In genomic region chr4:3226467-3226866, GRCh38 we compare ENCODE assay signal across 15 cellular contexts. TPM values are rescaled to one million over a fixed set of nuclear protein-coding genes. Genes with fewer than 3 reads are reported as not detected.
A peak's percentile ranks its signal among the peaks of the same experiment; 100 is the strongest.
DNase-seq lines count a peak whose midpoint lies in the region; ATAC-seq and TF ChIP-seq lines count a peak whose summit lies in the region.
"Had no signal": no experiment of that assay in that cellular context is flagged by ENCODE, and none has a peak within 500 bp of the region (broad histone marks: within the 10 kb centered on the region; RNA-seq: fewer than 3 reads in every experiment).

No MANE protein-coding gene starts in this region.

- H3K27me3 ChIP-seq in left ventricle myocardium inferior (ENCODE audit: low read depth) = no peaks in the 10 kb centered on the region
- H3K27me3 ChIP-seq: BE2C had no signal

- TF ChIP-seq CTCF in RWPE1 (conservative IDR thresholded peaks at IDR 0.05; ENCODE audit: low read depth) (no peak), left ventricle myocardium inferior (IDR thresholded peaks at IDR 0.05; ENCODE audit: borderline replicate concordance) (no peak)

- peaks cover 57% of the 10 kb centered on the region for H3K36me3 Mint-ChIP-seq in activated CD4-positive, alpha-beta memory T cell treated with anti-CD3 and anti-CD28 coated beads, Interleukin-2, amount 10 ng/mL, durations not matched to agents 7 days and 5 days (ENCODE audit: low read depth)

- ATAC-seq in HG03025 (IDR thresholded peaks at IDR 0.05; ENCODE audit: low FRiP score, unreplicated experiment) = no peak

- CTCF ChIA-PET in RWPE1 (lab: Yijun Ruan, JAX) = no interaction called here
- CTCF ChIA-PET in activated CD4-positive, alpha-beta memory T cell treated with anti-CD3 and anti-CD28 coated beads, Interleukin-2, amount 10 ng/mL, durations not matched to agents 7 days and 5 days (lab: Charles Lee) = interaction anchor here (1.5 kb wide), 1 partner anchor 18 kb away, joined by 3 read pairs; no protein-coding TSS in a partner anchor

- H3K9me3 ChIP-seq in left ventricle myocardium inferior (replicated peaks) = no peaks in the 10 kb centered on the region
- H3K9me3 ChIP-seq: BE2C had no signal

- DNase-seq in COLO668 (lab: John Stamatoyannopoulos, UW; ENCODE audit: unreplicated experiment) (peak; percentile 43), RWPE1 (ENCODE audit: low spot score) (no peak), left ventricle myocardium inferior (no peak), pons (ENCODE audit: low spot score) (peak; percentile 66), DMS153 treated with DMSO at 0.1 percent for 48 hours (lab: John Stamatoyannopoulos, UW; ENCODE audit: unreplicated experiment) (no peak), DMS114 treated with DMSO at 0.1 percent for 48 hours (lab: John Stamatoyannopoulos, UW; ENCODE audit: unreplicated experiment) (no peak)
- no peak for DNase-seq in activated CD4-positive, alpha-beta memory T cell treated with anti-CD3 and anti-CD28 coated beads, Interleukin-2, amount 10 ng/mL, durations not matched to agents 7 days and 5 days
- DNase-seq: activated CD4-positive, alpha-beta T cell treated with anti-CD3 and anti-CD28 coated beads, Interleukin-2, amount 50 U/mL, for 4 hours; activated gamma-delta T cell; BE2C; IMR-90; NCI-H187 treated with DMSO at 0.1 percent for 48 hours had no signal

- 0 out of 2 replicates have a peak overlapping the region, but pooled peaks have one; percentile 15 for H3K27ac ChIP-seq in RWPE1
- peak overlapping the region; percentile 71 for H3K27ac ChIP-seq in left ventricle myocardium inferior (replicated peaks)

- POLR2A ChIA-PET in RWPE1 (lab: Yijun Ruan, JAX; ENCODE audit: low non-redundant PET) = no interaction called here
- POLR2A ChIA-PET in activated CD4-positive, alpha-beta memory T cell treated with anti-CD3 and anti-CD28 coated beads, Interleukin-2, amount 10 ng/mL, durations not matched to agents 7 days and 5 days (lab: Charles Lee) = interaction anchor here (2.0 kb wide), 1 partner anchor 24 kb away, joined by 7 read pairs; no protein-coding TSS in a partner anchor

- H3K36me3 ChIP-seq in left ventricle myocardium inferior = peaks cover 86% of the 10 kb centered on the region

- peaks cover 7% of the 10 kb centered on the region for H3K9me3 Mint-ChIP-seq in activated CD4-positive, alpha-beta memory T cell treated with anti-CD3 and anti-CD28 coated beads, Interleukin-2, amount 10 ng/mL, durations not matched to agents 7 days and 5 days
- H3K9me3 Mint-ChIP-seq: nephron; T-helper 1 cell treated with Interleukin-12 subunit alpha and Interleukin-12 subunit beta and Interleukin-4 antibody, amounts not matched to agents 30 μg/mL and 1 μg/mL, for 36 hours had no signal

- H3K27ac Mint-ChIP-seq in activated CD4-positive, alpha-beta memory T cell treated with anti-CD3 and anti-CD28 coated beads, Interleukin-2, amount 10 ng/mL, durations not matched to agents 7 days and 5 days = no peak overlapping the region
- H3K27ac Mint-ChIP-seq: nephron; T-helper 1 cell treated with Interleukin-12 subunit alpha and Interleukin-12 subunit beta and Interleukin-4 antibody, amounts not matched to agents 30 μg/mL and 1 μg/mL, for 36 hours had no signal

- intact Hi-C loops in left ventricle myocardium inferior (cut with micrococcal nuclease) = no loop called here

- peaks cover 10% of the 10 kb centered on the region for H3K4me1 ChIP-seq in left ventricle myocardium inferior
- H3K4me1 ChIP-seq: BE2C had no signal

- no peaks in the 10 kb centered on the region for H3K27me3 Mint-ChIP-seq in activated CD4-positive, alpha-beta memory T cell treated with anti-CD3 and anti-CD28 coated beads, Interleukin-2, amount 10 ng/mL, durations not matched to agents 7 days and 5 days

- no peak overlapping the region for H3K4me3 ChIP-seq in left ventricle myocardium inferior

- H3K4me3 Mint-ChIP-seq in activated CD4-positive, alpha-beta memory T cell treated with anti-CD3 and anti-CD28 coated beads, Interleukin-2, amount 10 ng/mL, durations not matched to agents 7 days and 5 days = no peak overlapping the region
- H3K4me3 Mint-ChIP-seq: nephron; T-helper 1 cell treated with Interleukin-12 subunit alpha and Interleukin-12 subunit beta and Interleukin-4 antibody, amounts not matched to agents 30 μg/mL and 1 μg/mL, for 36 hours had no signal

- H3K4me1 Mint-ChIP-seq in activated CD4-positive, alpha-beta memory T cell treated with anti-CD3 and anti-CD28 coated beads, Interleukin-2, amount 10 ng/mL, durations not matched to agents 7 days and 5 days = peaks cover 3% of the 10 kb centered on the region

RNA-seq across cellular contexts. Expression of gene MSANTD1, which starts 22.5 kb away (rescaled TPM):
- total RNA-seq in left ventricle myocardium inferior = 0.44 TPM
- under 1 TPM; 0.60 to 0.65 TPM for total RNA-seq in activated CD4-positive, alpha-beta memory T cell treated with anti-CD3 and anti-CD28 coated beads, Interleukin-2, amount 10 ng/mL, durations not matched to agents 7 days and 5 days

Comparison
In these comparisons a context has a peak if more than half of its experiments do, and no peak if none do; other contexts are left out.
1. DNase-seq: peak in COLO668 (single experiment) and pons (single experiment); none in RWPE1 (single experiment), left ventricle myocardium inferior (single experiment), DMS153 treated with DMSO at 0.1 percent for 48 hours (single experiment), DMS114 treated with DMSO at 0.1 percent for 48 hours (single experiment) and activated CD4-positive, alpha-beta memory T cell treated with anti-CD3 and anti-CD28 coated beads, Interleukin-2, amount 10 ng/mL, durations not matched to agents 7 days and 5 days (single experiment).